ENCODE assay signal across 12 cellular contexts in genomic region chr12:95396849-95397498, GRCh38.
DNase-seq lines count a peak whose midpoint lies in the region; ATAC-seq and TF ChIP-seq lines count a peak whose summit lies in the region.
"Had no signal": no experiment of that assay in that cellular context is flagged by ENCODE, and none has a peak within 500 bp of the region (broad histone marks: within the 10 kb centered on the region; RNA-seq: fewer than 3 reads in every experiment).

No MANE protein-coding gene starts in this region.

- no peak overlapping the region for H3K4me3 Mint-ChIP-seq in activated T-cell treated with anti-CD3 and anti-CD28 coated beads, Interleukin-2, amount 50 U/mL, for 4 hours
- H3K4me3 Mint-ChIP-seq: activated CD4-positive, alpha-beta T cell treated with anti-CD3 and anti-CD28 coated beads, Interleukin-2, amount 10 ng/mL, durations not matched to agents 7 days and 5 days; B cell had no signal

- no peak for TF ChIP-seq POLR2A in NB4 (IDR thresholded peaks at IDR 0.05; ENCODE audit: extremely low read depth, insufficient read length)
- no peak for TF ChIP-seq POLR2A in esophagus muscularis mucosa (IDR thresholded peaks at IDR 0.05; ENCODE audit: low read depth)
- no peak for TF ChIP-seq POLR2A in sigmoid colon (IDR thresholded peaks at IDR 0.05)

- H3K36me3 ChIP-seq in esophagus muscularis mucosa (no peaks in the 10 kb centered on the region), sigmoid colon (no peaks in the 10 kb centered on the region)
- H3K36me3 ChIP-seq: right atrium auricular region had no signal

- peaks cover 7% of the 10 kb centered on the region for H3K4me1 Mint-ChIP-seq in activated T-cell treated with anti-CD3 and anti-CD28 coated beads, Interleukin-2, amount 50 U/mL, for 4 hours (ENCODE audit: low read depth)
- H3K4me1 Mint-ChIP-seq: B cell had no signal

- intact Hi-C loops in esophagus muscularis mucosa (cut with DNase I), result no loop called here
- intact Hi-C loops in sigmoid colon (cut with DNase I), result loop anchor here (5.0 to 10.0 kb wide), 2 partner anchors 75 to 1922 kb away; partner anchors contain the start of gene METAP2

- no peaks in the 10 kb centered on the region for H3K27me3 ChIP-seq in esophagus muscularis mucosa
- peaks cover 0 to 3% (median 0%) of the 10 kb centered on the region in 3 donors for H3K27me3 ChIP-seq in sigmoid colon
- H3K27me3 ChIP-seq: right atrium auricular region had no signal

- TF ChIP-seq CTCF in NB4 (IDR thresholded peaks at IDR 0.05; ENCODE audit: low read depth, low read length), result no peak
- no peak for TF ChIP-seq CTCF in esophagus muscularis mucosa (IDR thresholded peaks at IDR 0.05)
- no peak for TF ChIP-seq CTCF in sigmoid colon (IDR thresholded peaks at IDR 0.05)

- H3K4me1 ChIP-seq in esophagus muscularis mucosa, result peaks cover 0 to 38% (median 27%) of the 10 kb centered on the region in 4 donors
- peaks cover 0 to 26% (median 21%) of the 10 kb centered on the region in 4 donors for H3K4me1 ChIP-seq in sigmoid colon
- H3K4me1 ChIP-seq: right atrium auricular region had no signal

- H3K4me3 ChIP-seq in NB4 (ENCODE audit: low read depth, low read length) (no peak overlapping the region), esophagus muscularis mucosa (no peak overlapping the region), sigmoid colon (no peak overlapping the region)
- H3K4me3 ChIP-seq: right atrium auricular region had no signal

- H3K27me3 Mint-ChIP-seq in activated T-cell treated with anti-CD3 and anti-CD28 coated beads, Interleukin-2, amount 50 U/mL, for 4 hours (ENCODE audit: low read depth), result peaks cover 17% of the 10 kb centered on the region

- ATAC-seq in activated T-cell treated with anti-CD3 and anti-CD28 coated beads, Interleukin-2, amount 50 U/mL, for 4 hours, result peak; percentile 82 to 85
- ATAC-seq in HG03378 (IDR thresholded peaks at IDR 0.05; ENCODE audit: unreplicated experiment), result no peak
- ATAC-seq in GM19035 (IDR thresholded peaks at IDR 0.05; ENCODE audit: unreplicated experiment), result no peak

- TF ChIP-seq EP300 in esophagus muscularis mucosa (IDR thresholded peaks at IDR 0.05), result no peak
- no peak for TF ChIP-seq EP300 in sigmoid colon (IDR thresholded peaks at IDR 0.05)

- H3K36me3 Mint-ChIP-seq in activated T-cell treated with anti-CD3 and anti-CD28 coated beads, Interleukin-2, amount 50 U/mL, for 4 hours (ENCODE audit: insufficient read depth), result no peaks in the 10 kb centered on the region

- WGBS in esophagus muscularis mucosa, result 29% methylated on average over 4 of the region's 4 CpGs
- WGBS in sigmoid colon, 2 donors, result 71 to 75% methylated on average over 4 of the region's 4 CpGs

- H3K27ac ChIP-seq in esophagus muscularis mucosa (replicated peaks in 1 of 4), result peak overlapping the region; percentile 15 to 55 (median 52)
- H3K27ac ChIP-seq in sigmoid colon, result peak overlapping the region; percentile 15 to 54 (median 32)
- H3K27ac ChIP-seq: right atrium auricular region had no signal

- peaks cover 5% of the 10 kb centered on the region for H3K9me3 Mint-ChIP-seq in activated T-cell treated with anti-CD3 and anti-CD28 coated beads, Interleukin-2, amount 50 U/mL, for 4 hours

- DNase-seq in activated T-cell treated with anti-CD3 and anti-CD28 coated beads, Interleukin-2, amount 50 U/mL, for 4 hours, result no peak
- no peak for DNase-seq in activated T-cell treated with anti-CD3 and anti-CD28 coated beads, Interleukin-2, amount 50 U/mL, for 1 hour
- DNase-seq in NB4 (ENCODE audit: low read depth) (peak; percentile 17), esophagus muscularis mucosa (ENCODE audit: extremely low spot score) (no peak), sigmoid colon (no peak), NCI-H1436 (lab: John Stamatoyannopoulos, UW) (no peak)
- DNase-seq: activated CD4-positive, alpha-beta T cell treated with anti-CD3 and anti-CD28 coated beads, Interleukin-2, amount 10 ng/mL, durations not matched to agents 7 days and 5 days; NCI-H510A treated with DMSO at 0.1 percent for 48 hours had no signal

- H3K9me3 ChIP-seq in esophagus muscularis mucosa (no peaks in the 10 kb centered on the region), sigmoid colon (no peaks in the 10 kb centered on the region)

Comparison
In these comparisons a context has a peak if more than half of its experiments do, and no peak if none do; other contexts are left out.
1. ATAC-seq: peak in activated T-cell treated with anti-CD3 and anti-CD28 coated beads, Interleukin-2, amount 50 U/mL, for 4 hours (2 of 2); none in HG03378 (single experiment) and GM19035 (single experiment).